9 cellular contexts compared by ENCODE assay signal in the genomic region with DNA sequence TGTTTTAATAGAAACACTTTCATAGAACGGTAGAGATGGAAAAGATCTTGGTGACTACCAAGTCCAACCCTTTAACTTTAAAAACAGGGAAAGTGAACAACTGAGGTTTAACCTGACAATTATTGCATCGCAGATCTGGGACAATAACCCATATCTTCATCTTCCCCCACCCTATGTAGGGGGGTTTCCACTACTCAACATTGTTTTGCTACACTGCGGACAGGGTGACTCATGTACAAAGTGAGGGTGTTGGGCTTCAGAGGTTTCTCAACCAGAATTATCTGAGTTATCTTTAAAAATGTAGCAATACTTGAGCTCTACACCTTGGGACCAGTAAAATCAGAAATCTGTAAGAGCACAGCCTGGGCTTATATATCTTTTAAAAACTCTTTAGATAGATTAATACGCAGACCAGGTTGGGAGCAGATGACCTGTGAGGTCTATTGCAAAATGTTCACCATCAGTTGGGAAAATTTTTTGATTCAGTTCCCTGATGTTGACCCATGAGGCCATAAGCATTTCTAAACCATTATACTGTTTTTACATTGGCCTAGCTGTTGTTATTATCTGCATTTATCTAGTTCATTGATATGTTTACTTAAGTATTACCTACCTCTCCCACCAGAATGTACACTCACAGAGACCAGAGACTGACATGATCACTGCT.
DNase-seq lines count a peak whose midpoint lies in the region; ATAC-seq and TF ChIP-seq lines count a peak whose summit lies in the region.
"Had no signal": no experiment of that assay in that cellular context is flagged by ENCODE, and none has a peak within 500 bp of the region (broad histone marks: within the 10 kb centered on the region; RNA-seq: fewer than 3 reads in every experiment).

No MANE protein-coding gene starts in this region.

- TF ChIP-seq CTCF in GM10248 (IDR thresholded peaks at IDR 0.05; ENCODE audit: control extremely low read depth, extremely low read depth, low read depth, missing control alignments) (no peak), endodermal cell (conservative IDR thresholded peaks at IDR 0.05) (no peak)

- peaks cover 16% of the 10 kb centered on the region for H3K4me1 ChIP-seq in endodermal cell (ENCODE audit: control insufficient read depth, insufficient read depth, low read length)

- H3K36me3 Mint-ChIP-seq in endodermal cell (ENCODE audit: low read depth): peaks cover 2% of the 10 kb centered on the region

- H3K27me3 Mint-ChIP-seq in endodermal cell (ENCODE audit: insufficient read depth): no peaks in the 10 kb centered on the region

- ATAC-seq in HG03045 (IDR thresholded peaks at IDR 0.05; ENCODE audit: unreplicated experiment) (peak; percentile 60), HG02763 (IDR thresholded peaks at IDR 0.05; ENCODE audit: unreplicated experiment) (no peak)

- CTCF ChIA-PET in GM10248 (lab: Yijun Ruan, JAX): interaction anchor here (1.1 to 10.1 kb wide), 6 partner anchors 8 to 334 kb away, joined by 3 to 103 read pairs (median 20); no protein-coding TSS in a partner anchor

- POLR2A ChIA-PET in GM10248 (lab: Yijun Ruan, JAX): no interaction called here

- 91 to 100% methylated on average over 2 to 3 of the region's 4 CpGs for WGBS in endodermal cell (ENCODE audit: insufficient coverage in 1 of 2, insufficient read length in 1 of 2), 2 experiments

- peaks cover 65% of the 10 kb centered on the region for H3K4me1 Mint-ChIP-seq in endodermal cell

- DNase-seq in GM10248 (ENCODE audit: extremely low spot score) (peak; percentile 24), activated T-helper 1 cell treated with Interleukin-2 at 50 U/mL for 16 hours (ENCODE audit: low read depth) (peak; percentile 29), lung microvascular endothelial cell (ENCODE audit: low read depth in 2 of 2) (peak; percentile 36 to 76), NCI-H1092 treated with DMSO at 0.1 percent for 48 hours (lab: John Stamatoyannopoulos, UW) (no peak), NCI-H2029 (lab: John Stamatoyannopoulos, UW) (no peak), endodermal cell (no peak)
- DNase-seq: small intestine had no signal

- no peaks in the 10 kb centered on the region for H3K9me3 Mint-ChIP-seq in endodermal cell

- no peak overlapping the region for H3K9ac ChIP-seq in endodermal cell (ENCODE audit: extremely low read depth, low read length, poor library complexity, severe bottlenecking)

- no peaks in the 10 kb centered on the region for H3K27me3 ChIP-seq in endodermal cell (ENCODE audit: control insufficient read depth, insufficient read depth, low read length, poor library complexity, severe bottlenecking)

- no peak overlapping the region for H3K4me3 Mint-ChIP-seq in endodermal cell

- no peak overlapping the region for H3K4me3 ChIP-seq in endodermal cell (ENCODE audit: low read length)

- H3K36me3 ChIP-seq in endodermal cell (ENCODE audit: control insufficient read depth, insufficient read depth, low read length): peaks cover 5% of the 10 kb centered on the region

- H3K27ac Mint-ChIP-seq in endodermal cell: no peak overlapping the region

- H3K9me3 ChIP-seq in endodermal cell (ENCODE audit: control insufficient read depth, low read length): no peaks in the 10 kb centered on the region

- H3K27ac ChIP-seq in endodermal cell (ENCODE audit: low read depth, low read length): no peak overlapping the region

Comparison
In these comparisons a context has a peak if more than half of its experiments do, and no peak if none do; other contexts are left out.
1. DNase-seq: peak in GM10248 (single experiment), activated T-helper 1 cell treated with Interleukin-2 at 50 U/mL for 16 hours (single experiment) and lung microvascular endothelial cell (2 of 2); none in NCI-H1092 treated with DMSO at 0.1 percent for 48 hours (single experiment), NCI-H2029 (single experiment) and endodermal cell (single experiment).